In the genomic region with DNA sequence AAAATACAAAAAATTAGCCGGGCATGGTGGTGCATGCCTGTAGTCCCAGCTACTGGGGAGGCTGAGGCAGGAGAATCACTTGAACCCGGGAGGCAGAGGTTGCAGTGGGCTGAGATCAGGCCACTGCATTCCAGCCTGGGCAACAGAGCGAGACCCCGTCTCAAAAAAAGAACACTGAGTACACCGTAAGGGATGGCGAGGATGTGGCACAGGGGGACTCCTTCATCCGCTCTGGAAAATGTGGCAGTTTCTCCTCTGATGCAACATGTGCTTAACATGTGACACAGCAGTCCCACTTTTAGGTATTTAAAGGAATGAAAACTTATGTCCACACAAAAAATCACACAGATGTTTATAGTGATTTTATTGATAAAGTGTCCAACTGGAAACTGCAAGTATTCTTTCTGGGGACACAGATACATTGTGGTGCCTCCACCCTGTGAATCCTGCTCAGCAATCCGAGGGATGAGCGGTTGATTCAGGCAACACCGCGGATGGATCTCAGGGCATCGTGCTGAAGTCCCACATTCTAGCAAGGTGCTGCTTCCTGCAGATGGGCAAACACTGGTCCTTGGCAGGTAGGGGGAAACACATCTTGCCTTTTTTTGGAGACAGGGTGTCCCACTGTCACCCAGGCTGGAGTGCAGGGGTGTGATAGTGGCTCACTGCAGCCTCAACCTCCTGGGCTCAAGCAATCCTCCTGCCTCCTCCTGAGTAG, we compare ENCODE assay signal across 25 cellular contexts.
"Had no signal": no experiment of that assay in that cellular context is flagged by ENCODE, and none has a peak within 500 bp of the region (broad histone marks: within the 10 kb centered on the region; RNA-seq: fewer than 3 reads in every experiment).

No MANE protein-coding gene starts in this region.

- DNase-seq: activated CD4-positive, alpha-beta T cell treated with anti-CD3 and anti-CD28 coated beads for 48 hours; activated CD4-positive, alpha-beta T cell treated with anti-CD3 and anti-CD28 coated beads, Interleukin-2, amount 50 U/mL, for 48 hours; activated CD8-positive, alpha-beta memory T cell treated with anti-CD3 and anti-CD28 coated beads for 24 hours; activated gamma-delta T cell treated with Interleukin-2 at 50 U/mL for 16 hours; activated naive CD4-positive, alpha-beta T cell treated with anti-CD3 and anti-CD28 coated beads, Interleukin-2, amount 50 U/mL, for 16 hours; amniotic stem cell; central memory CD4-positive, alpha-beta T cell; colonic mucosa; effector CD8-positive, alpha-beta T cell; islet precursor cell; left cardiac atrium; left ventricle myocardium superior; mucosa of descending colon; stimulated activated CD4-positive, alpha-beta T cell treated with anti-CD3 and anti-CD28 coated beads, Interleukin-15, amount 100 ng/mL, for 24 hours; stimulated activated CD4-positive, alpha-beta T cell treated with anti-CD3 and anti-CD28 coated beads, Interleukin-2, amount 100 ng/mL, for 24 hours; stimulated activated naive B cell treated with anti-CD40 and anti-IgM and Interleukin-4, amounts not matched to agents 10 μg/mL and 1 μg/mL and 100 μg/mL, for 72 hours; stomach; T-helper 1 cell; T-helper 9 cell had no signal

- H3K27ac Mint-ChIP-seq: natural killer cell treated with Interleukin-12 subunit alpha and Interleukin-12 subunit beta and Interleukin-15 and Interleukin-18, amount 100 ng/mL, for 72 hours; progenitor cell of endocrine pancreas; stimulated activated naive B cell treated with anti-CD40 and anti-IgM and Interleukin-4, amounts not matched to agents 10 μg/mL and 1 μg/mL and 100 μg/mL, for 72 hours had no signal

- H3K4me3 ChIP-seq: colonic mucosa, mucosa of descending colon, smooth muscle cell, stomach, tibial nerve had no signal

- H3K27ac ChIP-seq: colonic mucosa, stomach, VCaP had no signal

- H3K27me3 ChIP-seq: colonic mucosa, stomach, tibial nerve had no signal

- H3K4me1 ChIP-seq: colonic mucosa had no signal

- H3K27me3 Mint-ChIP-seq: natural killer cell treated with Interleukin-12 subunit alpha and Interleukin-12 subunit beta and Interleukin-15 and Interleukin-18, amount 100 ng/mL, for 72 hours; progenitor cell of endocrine pancreas; stimulated activated naive B cell treated with anti-CD40 and anti-IgM and Interleukin-4, amounts not matched to agents 10 μg/mL and 1 μg/mL and 100 μg/mL, for 72 hours had no signal

- H3K9me3 ChIP-seq: colonic mucosa, mucosa of descending colon, stomach, tibial nerve had no signal

- H3K4me2 ChIP-seq: smooth muscle cell had no signal

- H3K9me3 Mint-ChIP-seq: natural killer cell treated with Interleukin-12 subunit alpha and Interleukin-12 subunit beta and Interleukin-15 and Interleukin-18, amount 100 ng/mL, for 72 hours; stimulated activated naive B cell treated with anti-CD40 and anti-IgM and Interleukin-4, amounts not matched to agents 10 μg/mL and 1 μg/mL and 100 μg/mL, for 72 hours had no signal

- H3K4me3 Mint-ChIP-seq: natural killer cell treated with Interleukin-12 subunit alpha and Interleukin-12 subunit beta and Interleukin-15 and Interleukin-18, amount 100 ng/mL, for 72 hours; stimulated activated naive B cell treated with anti-CD40 and anti-IgM and Interleukin-4, amounts not matched to agents 10 μg/mL and 1 μg/mL and 100 μg/mL, for 72 hours had no signal

- H3K36me3 ChIP-seq: colonic mucosa had no signal

- ATAC-seq: activated CD4-positive, CD25-positive, alpha-beta regulatory T cell treated with anti-CD3 and anti-CD28 coated beads, Interleukin-2, amount 50 U/mL, for 24 hours; left cardiac atrium; left ventricle myocardium superior; mucosa of descending colon; natural killer cell treated with Interleukin-12 subunit alpha and Interleukin-12 subunit beta and Interleukin-15 and Interleukin-18, amount 100 ng/mL, for 72 hours; stimulated activated naive B cell treated with anti-CD40 and anti-IgM and Interleukin-4, amounts not matched to agents 10 μg/mL and 1 μg/mL and 100 μg/mL, for 72 hours had no signal
